In genomic region chr15:90683876-90684275, GRCh38 we compare ENCODE assay signal across 21 cellular contexts. TPM values are rescaled to one million over a fixed set of nuclear protein-coding genes. Genes with fewer than 3 reads are reported as not detected.
DNase-seq lines count a peak whose midpoint lies in the region; ATAC-seq and TF ChIP-seq lines count a peak whose summit lies in the region.
"Had no signal": no experiment of that assay in that cellular context is flagged by ENCODE, and none has a peak within 500 bp of the region (broad histone marks: within the 10 kb centered on the region; RNA-seq: fewer than 3 reads in every experiment).

No MANE protein-coding gene starts in this region.

- CTCF ChIA-PET in activated CD4-positive, alpha-beta memory T cell treated with anti-CD3 and anti-CD28 coated beads, Interleukin-2, amount 10 ng/mL, durations not matched to agents 7 days and 5 days (lab: Charles Lee) = no interaction called here
- CTCF ChIA-PET in activated CD4-positive, alpha-beta memory T cell treated with anti-CD3 and anti-CD28 coated beads for 36 hours (lab: Charles Lee) = no interaction called here

- H3K9me2 ChIP-seq in DOHH2 (replicated peaks; ENCODE audit: control insufficient read depth, low read length) = no peaks in the 10 kb centered on the region

- H3K4me1 ChIP-seq in DOHH2 (ENCODE audit: control insufficient read depth, low read length) = peaks cover 57% of the 10 kb centered on the region
- H3K4me1 ChIP-seq in SJSA1 (replicated peaks) = peaks cover 55% of the 10 kb centered on the region
- H3K4me1 ChIP-seq: BE2C, Caco-2 had no signal

- peaks cover 11% of the 10 kb centered on the region for H3K36me3 ChIP-seq in DOHH2 (ENCODE audit: control insufficient read depth, low read length)
- no peaks in the 10 kb centered on the region for H3K36me3 ChIP-seq in SJSA1
- H3K36me3 ChIP-seq in MG63 = peaks cover 5% of the 10 kb centered on the region; the same call in 1 of the 2 replicates
- H3K36me3 ChIP-seq: BE2C had no signal

- H3K4me3 ChIP-seq in DOHH2 (ENCODE audit: low read length) = no peak overlapping the region
- no peak overlapping the region for H3K4me3 ChIP-seq in SJSA1
- H3K4me3 ChIP-seq in MG63 = no peak overlapping the region

- peak overlapping the region; percentile 95 for H3K27ac ChIP-seq in DOHH2 (ENCODE audit: low read depth, low read length)
- peak overlapping the region; percentile 76 for H3K27ac ChIP-seq in SJSA1

- H3K4me1 Mint-ChIP-seq in activated CD4-positive, alpha-beta memory T cell treated with anti-CD3 and anti-CD28 coated beads, Interleukin-2, amount 10 ng/mL, durations not matched to agents 7 days and 5 days = peaks cover 59% of the 10 kb centered on the region
- peaks cover 33% of the 10 kb centered on the region for H3K4me1 Mint-ChIP-seq in activated CD4-positive, alpha-beta memory T cell treated with anti-CD3 and anti-CD28 coated beads for 36 hours (ENCODE audit: low read depth)
- H3K4me1 Mint-ChIP-seq in chondrocyte (ENCODE audit: low read depth) = peaks cover 18% of the 10 kb centered on the region

- TF ChIP-seq CTCF in DOHH2 (IDR thresholded peaks at IDR 0.05; ENCODE audit: low read depth, low read length, poor library complexity, severe bottlenecking) (no peak), chondrocyte (IDR thresholded peaks at IDR 0.05) (no peak)

- H3K36me3 Mint-ChIP-seq in activated CD4-positive, alpha-beta memory T cell treated with anti-CD3 and anti-CD28 coated beads, Interleukin-2, amount 10 ng/mL, durations not matched to agents 7 days and 5 days (ENCODE audit: low read depth) = peaks cover 13% of the 10 kb centered on the region
- H3K36me3 Mint-ChIP-seq in activated CD4-positive, alpha-beta memory T cell treated with anti-CD3 and anti-CD28 coated beads for 36 hours = no peaks in the 10 kb centered on the region
- no peaks in the 10 kb centered on the region for H3K36me3 Mint-ChIP-seq in chondrocyte (ENCODE audit: low read depth)
- H3K36me3 Mint-ChIP-seq: CD4-positive, CD25-positive, alpha-beta regulatory T cell had no signal

- peaks cover 35% of the 10 kb centered on the region for H3F3A ChIP-seq in DOHH2 (ENCODE audit: control insufficient read depth, insufficient read depth)

- H4K20me1 ChIP-seq in DOHH2 (ENCODE audit: control insufficient read depth, insufficient read depth, low read depth, low read length) = no peaks in the 10 kb centered on the region

- H3K27me3 Mint-ChIP-seq in activated CD4-positive, alpha-beta memory T cell treated with anti-CD3 and anti-CD28 coated beads, Interleukin-2, amount 10 ng/mL, durations not matched to agents 7 days and 5 days = no peaks in the 10 kb centered on the region
- peaks cover 3% of the 10 kb centered on the region for H3K27me3 Mint-ChIP-seq in activated CD4-positive, alpha-beta memory T cell treated with anti-CD3 and anti-CD28 coated beads for 36 hours
- H3K27me3 Mint-ChIP-seq in chondrocyte (ENCODE audit: low read depth) = no peaks in the 10 kb centered on the region
- H3K27me3 Mint-ChIP-seq: CD4-positive, CD25-positive, alpha-beta regulatory T cell had no signal

- H3K9me3 ChIP-seq in DOHH2 (ENCODE audit: control insufficient read depth, insufficient read depth, low read length) (peaks cover 7% of the 10 kb centered on the region), SJSA1 (replicated peaks) (no peaks in the 10 kb centered on the region), MG63 (peaks cover 4% of the 10 kb centered on the region; the same call in 1 of the 2 replicates)
- H3K9me3 ChIP-seq: BE2C, Caco-2 had no signal

- no peak overlapping the region for H3K4me2 ChIP-seq in DOHH2 (ENCODE audit: low read length)

- no peak overlapping the region for H3K4me3 Mint-ChIP-seq in activated CD4-positive, alpha-beta memory T cell treated with anti-CD3 and anti-CD28 coated beads, Interleukin-2, amount 10 ng/mL, durations not matched to agents 7 days and 5 days
- H3K4me3 Mint-ChIP-seq in activated CD4-positive, alpha-beta memory T cell treated with anti-CD3 and anti-CD28 coated beads for 36 hours = no peak overlapping the region
- no peak overlapping the region for H3K4me3 Mint-ChIP-seq in chondrocyte (ENCODE audit: unreplicated experiment)
- H3K4me3 Mint-ChIP-seq: CD4-positive, CD25-positive, alpha-beta regulatory T cell; H9 had no signal

- H3K27me3 ChIP-seq in DOHH2 (ENCODE audit: control insufficient read depth, low read length) (no peaks in the 10 kb centered on the region), SJSA1 (replicated peaks) (no peaks in the 10 kb centered on the region), MG63 (no peaks in the 10 kb centered on the region)
- H3K27me3 ChIP-seq: BE2C had no signal

- POLR2A ChIA-PET in activated CD4-positive, alpha-beta memory T cell treated with anti-CD3 and anti-CD28 coated beads, Interleukin-2, amount 10 ng/mL, durations not matched to agents 7 days and 5 days (lab: Charles Lee) = interaction anchor here (5.4 kb wide), 1 partner anchor 18 kb away, joined by 57 read pairs; no protein-coding TSS in a partner anchor
- POLR2A ChIA-PET in activated CD4-positive, alpha-beta memory T cell treated with anti-CD3 and anti-CD28 coated beads for 36 hours (lab: Charles Lee) = no interaction called here

- H3K9me3 Mint-ChIP-seq in activated CD4-positive, alpha-beta memory T cell treated with anti-CD3 and anti-CD28 coated beads, Interleukin-2, amount 10 ng/mL, durations not matched to agents 7 days and 5 days = peaks cover 2% of the 10 kb centered on the region
- no peaks in the 10 kb centered on the region for H3K9me3 Mint-ChIP-seq in activated CD4-positive, alpha-beta memory T cell treated with anti-CD3 and anti-CD28 coated beads for 36 hours
- peaks cover 2% of the 10 kb centered on the region for H3K9me3 Mint-ChIP-seq in chondrocyte (ENCODE audit: low read depth)

- peak overlapping the region; percentile 50 for H3K27ac Mint-ChIP-seq in activated CD4-positive, alpha-beta memory T cell treated with anti-CD3 and anti-CD28 coated beads, Interleukin-2, amount 10 ng/mL, durations not matched to agents 7 days and 5 days
- no peak overlapping the region for H3K27ac Mint-ChIP-seq in activated CD4-positive, alpha-beta memory T cell treated with anti-CD3 and anti-CD28 coated beads for 36 hours
- H3K27ac Mint-ChIP-seq in chondrocyte (ENCODE audit: unreplicated experiment) = no peak overlapping the region
- H3K27ac Mint-ChIP-seq: H9 had no signal

- intact Hi-C loops in activated CD4-positive, alpha-beta memory T cell treated with anti-CD3 and anti-CD28 coated beads for 36 hours (cut with micrococcal nuclease) = loop anchor here (10.0 kb wide), 1 partner anchor 89 kb away; no protein-coding TSS in a partner anchor

- no peaks in the 10 kb centered on the region for H3K79me2 ChIP-seq in DOHH2 (ENCODE audit: control insufficient read depth, low read length)

- no peak for ATAC-seq in GM21381 (IDR thresholded peaks at IDR 0.05; ENCODE audit: unreplicated experiment)
- ATAC-seq: HepG2 had no signal

- no peak for DNase-seq in activated CD4-positive, alpha-beta memory T cell treated with anti-CD3 and anti-CD28 coated beads, Interleukin-2, amount 10 ng/mL, durations not matched to agents 7 days and 5 days
- no peak for DNase-seq in activated CD4-positive, alpha-beta memory T cell treated with anti-CD3 and anti-CD28 coated beads for 36 hours
- DNase-seq in SJSA1 (ENCODE audit: low read depth in 1 of 2, low spot score in 2 of 2) = peak; percentile 85 to 92
- peak; percentile 17 for DNase-seq in chondrocyte (ENCODE audit: low spot score)
- DNase-seq in MG63 = no peak
- DNase-seq in OCI-M2 (lab: John Stamatoyannopoulos, UW; ENCODE audit: unreplicated experiment) = no peak
- DNase-seq: BE2C; Caco-2; CD4-positive, CD25-positive, alpha-beta regulatory T cell; GF-D8; H9; KG1; MV-4-11; NCI-H1417; NCI-H187 treated with DMSO at 0.1 percent for 48 hours; NCI-H2227 treated with DMSO at 0.1 percent for 48 hours; NCI-H510A treated with DMSO at 0.1 percent for 48 hours; NCI-H774 had no signal

RNA-seq across cellular contexts. Expression of gene BLM, which starts 33.3 kb away (rescaled TPM):
- 10 to 100 TPM; 59.4 to 63.7 TPM for total RNA-seq in activated CD4-positive, alpha-beta memory T cell treated with anti-CD3 and anti-CD28 coated beads, Interleukin-2, amount 10 ng/mL, durations not matched to agents 7 days and 5 days
- 10 to 100 TPM; 65.6 to 68.7 TPM for total RNA-seq in activated CD4-positive, alpha-beta memory T cell treated with anti-CD3 and anti-CD28 coated beads for 36 hours
- 25.0 and 51.0 TPM in 2 replicates for total RNA-seq in SJSA1 (2014; rRNA removed; shearing (Covaris generic))
- 2.3 to 4.1 TPM (median 3.5 TPM) in 3 replicates for total RNA-seq in chondrocyte
- total RNA-seq in MG63 (2014; rRNA removed; shearing (Covaris generic); ENCODE audit: low replicate concordance) = 11.3 and 26.4 TPM in 2 replicates

Comparison
In these comparisons a context has a peak if more than half of its experiments do, and no peak if none do; other contexts are left out.
1. DNase-seq: peak in SJSA1 (2 of 2) and chondrocyte (single experiment); none in activated CD4-positive, alpha-beta memory T cell treated with anti-CD3 and anti-CD28 coated beads, Interleukin-2, amount 10 ng/mL, durations not matched to agents 7 days and 5 days (single experiment), activated CD4-positive, alpha-beta memory T cell treated with anti-CD3 and anti-CD28 coated beads for 36 hours (single experiment), MG63 (single experiment) and OCI-M2 (single experiment).